1 cellular context compared by ENCODE assay signal in the genomic region with DNA sequence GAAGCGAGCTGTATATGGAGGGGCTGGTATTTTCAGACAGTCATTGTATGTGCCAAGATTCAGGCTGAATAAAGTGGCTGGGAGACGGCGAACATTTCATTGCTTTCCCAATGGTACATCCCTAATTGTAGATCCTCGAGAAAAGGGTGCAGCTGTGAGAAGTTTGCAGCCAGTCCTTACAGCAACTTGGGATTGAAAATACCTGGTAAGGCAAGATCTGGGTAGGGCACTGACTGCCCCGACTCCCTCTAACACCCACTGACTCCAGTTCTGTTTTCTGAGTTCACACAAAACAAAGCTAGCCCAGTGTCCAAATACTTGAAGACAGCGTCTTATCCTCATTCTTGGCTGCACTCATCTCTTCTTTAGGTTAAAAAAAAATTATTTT.
TF ChIP-seq lines count a peak whose summit lies in the region.

No MANE protein-coding gene starts in this region.

TF ChIP-seq in H1, 55 proteins besides CTCF, POLR2A, EP300 and RAD21 (continued from another document):
- TF ChIP-seq, protein P1, sequence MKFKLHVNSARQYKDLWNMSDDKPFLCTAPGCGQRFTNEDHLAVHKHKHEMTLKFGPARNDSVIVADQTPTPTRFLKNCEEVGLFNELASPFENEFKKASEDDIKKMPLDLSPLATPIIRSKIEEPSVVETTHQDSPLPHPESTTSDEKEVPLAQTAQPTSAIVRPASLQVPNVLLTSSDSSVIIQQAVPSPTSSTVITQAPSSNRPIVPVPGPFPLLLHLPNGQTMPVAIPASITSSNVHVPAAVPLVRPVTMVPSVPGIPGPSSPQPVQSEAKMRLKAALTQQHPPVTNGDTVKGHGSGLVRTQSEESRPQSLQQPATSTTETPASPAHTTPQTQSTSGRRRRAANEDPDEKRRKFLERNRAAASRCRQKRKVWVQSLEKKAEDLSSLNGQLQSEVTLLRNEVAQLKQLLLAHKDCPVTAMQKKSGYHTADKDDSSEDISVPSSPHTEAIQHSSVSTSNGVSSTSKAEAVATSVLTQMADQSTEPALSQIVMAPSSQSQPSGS (IDR thresholded peaks at IDR 0.05; ENCODE audit: low read length), result no peak
- no peak for TF ChIP-seq SP2 (IDR thresholded peaks at IDR 0.05; ENCODE audit: low read length)
- TF ChIP-seq ZNF274 (IDR thresholded peaks at IDR 0.05; ENCODE audit: borderline replicate concordance, extremely low read depth, low read length), result no peak
- no peak for TF ChIP-seq RNF2 (IDR thresholded peaks at IDR 0.05; ENCODE audit: borderline replicate concordance, low read depth, low read length, missing control alignments, poor library complexity, severe bottlenecking)
- no peak for TF ChIP-seq TBP (IDR thresholded peaks at IDR 0.05; ENCODE audit: low read depth, low read length)
- no peak for TF ChIP-seq TAF1 (IDR thresholded peaks at IDR 0.05; ENCODE audit: low read depth, low read length)
- no peak for TF ChIP-seq SIX5 (IDR thresholded peaks at IDR 0.05; ENCODE audit: low read depth, low read length)
- no peak for TF ChIP-seq JUND (IDR thresholded peaks at IDR 0.05; ENCODE audit: low read length)
- no peak for TF ChIP-seq EGR1 (IDR thresholded peaks at IDR 0.05; ENCODE audit: borderline replicate concordance, low read depth, low read length)
- TF ChIP-seq SP1 (IDR thresholded peaks at IDR 0.05; ENCODE audit: low read depth, low read length), result no peak
- TF ChIP-seq SIRT6 (IDR thresholded peaks at IDR 0.05; ENCODE audit: low read length), result no peak
- TF ChIP-seq KDM1A (IDR thresholded peaks at IDR 0.05; ENCODE audit: borderline replicate concordance, low read length), result no peak
- no peak for TF ChIP-seq ASH2L (IDR thresholded peaks at IDR 0.05; ENCODE audit: low read length)
